Comparison of ENCODE assay signal across 6 cellular contexts in genomic region chr7:73566431-73566830, GRCh38. TPM values are rescaled to one million over a fixed set of nuclear protein-coding genes. Genes with fewer than 3 reads are reported as not detected.
A peak's percentile ranks its signal among the peaks of the same experiment; 100 is the strongest.
DNase-seq lines count a peak whose midpoint lies in the region; ATAC-seq and TF ChIP-seq lines count a peak whose summit lies in the region.
"Not testable (repeated sequence)": the region's sequence is repeated elsewhere in the genome, so short reads cannot be mapped to it uniquely, and the experiment has no call there.

No MANE protein-coding gene starts in this region.

- H3K4me2 ChIP-seq in OCI-LY3 (ENCODE audit: low read length), result peak overlapping the region; percentile 92

- POLR2A ChIA-PET in activated CD8-positive, alpha-beta T cell treated with anti-CD3 and anti-CD28 coated beads, Interleukin-2, amount 10 ng/mL, durations not matched to agents 7 days and 5 days (lab: Charles Lee), result interaction anchor here (0.7 to 1.7 kb wide), 3 partner anchors 9 to 46 kb away, joined by 3 to 8 read pairs (median 6); partner anchors contain the start of gene BCL7B

- peak overlapping the region; percentile 67; the same call in 1 of the 2 replicates for H2AFZ ChIP-seq in OCI-LY3 (ENCODE audit: low read depth, low read length)

- H3K36me3 ChIP-seq in CD4-positive, CD25-positive, alpha-beta regulatory T cell (ENCODE audit: control insufficient read depth, insufficient read depth, low read length), result peaks cover 23% of the 10 kb centered on the region
- H3K36me3 ChIP-seq in OCI-LY3 (replicated peaks; ENCODE audit: low read depth, low read length) (peaks cover 24% of the 10 kb centered on the region), mucosa of descending colon (ENCODE audit: low read depth) (peaks cover 11% of the 10 kb centered on the region)
- H3K36me3 ChIP-seq in breast epithelium, result not testable (repeated sequence)

- not testable (repeated sequence) for ATAC-seq in CD4-positive, CD25-positive, alpha-beta regulatory T cell (ENCODE audit: low read depth in 2 of 2); activated CD8-positive, alpha-beta T cell treated with anti-CD3 and anti-CD28 coated beads, Interleukin-2, amount 10 ng/mL, durations not matched to agents 7 days and 5 days; stimulated activated memory B cell treated with anti-CD40 and anti-IgM and Interleukin-4, amounts not matched to agents 10 μg/mL and 1 μg/mL and 100 μg/mL, for 72 hours
- ATAC-seq in mucosa of descending colon, result peak; percentile 16

- peak in 1 of 3 donors; percentile 31 for DNase-seq in CD4-positive, CD25-positive, alpha-beta regulatory T cell
- not testable (repeated sequence) for DNase-seq in activated CD8-positive, alpha-beta T cell treated with anti-CD3 and anti-CD28 coated beads, Interleukin-2, amount 10 ng/mL, durations not matched to agents 7 days and 5 days; breast epithelium (ENCODE audit: low spot score in 2 of 2); mucosa of descending colon

- peak overlapping the region; percentile 49; the same call in 1 of the 2 replicates for H3K9ac ChIP-seq in OCI-LY3 (ENCODE audit: low read length)

- not testable (repeated sequence) for H3K79me2 ChIP-seq in OCI-LY3 (ENCODE audit: low read length)

- peak overlapping the region; percentile 56 to 87 (median 72) for H3K4me3 Mint-ChIP-seq in CD4-positive, CD25-positive, alpha-beta regulatory T cell
- peak overlapping the region; percentile 59 for H3K4me3 Mint-ChIP-seq in activated CD8-positive, alpha-beta T cell treated with anti-CD3 and anti-CD28 coated beads, Interleukin-2, amount 10 ng/mL, durations not matched to agents 7 days and 5 days
- H3K4me3 Mint-ChIP-seq in stimulated activated memory B cell treated with anti-CD40 and anti-IgM and Interleukin-4, amounts not matched to agents 10 μg/mL and 1 μg/mL and 100 μg/mL, for 72 hours, result peak overlapping the region; percentile 11

- CTCF ChIA-PET in activated CD8-positive, alpha-beta T cell treated with anti-CD3 and anti-CD28 coated beads, Interleukin-2, amount 10 ng/mL, durations not matched to agents 7 days and 5 days (lab: Charles Lee), result interaction anchor here (0.8 to 2.3 kb wide), 8 partner anchors 12 to 159 kb away, joined by 3 to 5 read pairs (median 5); partner anchors contain the start of genes BAZ1B and TBL2

- H3K4me1 ChIP-seq in CD4-positive, CD25-positive, alpha-beta regulatory T cell (ENCODE audit: control insufficient read depth, insufficient read depth, low read length, poor library complexity, severe bottlenecking), result peaks cover 11% of the 10 kb centered on the region
- H3K4me1 ChIP-seq in OCI-LY3 (ENCODE audit: low read length), result peaks cover 12% of the 10 kb centered on the region; the same call in 1 of the 2 replicates
- H3K4me1 ChIP-seq in breast epithelium; mucosa of descending colon (ENCODE audit: low read depth): not testable (repeated sequence)

- intact Hi-C loops in breast epithelium (cut with DNase I; ENCODE audit: low total_unique reads); mucosa of descending colon (cut with DNase I, micrococcal nuclease): not testable (repeated sequence)

- H3K4me3 ChIP-seq in CD4-positive, CD25-positive, alpha-beta regulatory T cell (ENCODE audit: low read depth, low read length), result peak overlapping the region; percentile 89
- peak overlapping the region; percentile 69 for H3K4me3 ChIP-seq in OCI-LY3 (ENCODE audit: low read length)
- H3K4me3 ChIP-seq in breast epithelium, result peak overlapping the region in 2 of 3 donors; percentile 14 to 45
- not testable (repeated sequence) for H3K4me3 ChIP-seq in mucosa of descending colon

- TF ChIP-seq CTCF in OCI-LY3 (IDR thresholded peaks at IDR 0.05; ENCODE audit: low read depth, low read length); breast epithelium (IDR thresholded peaks at IDR 0.05); mucosa of descending colon (IDR thresholded peaks at IDR 0.05): not testable (repeated sequence)

- not testable (repeated sequence) for H4K20me1 ChIP-seq in OCI-LY3 (ENCODE audit: insufficient read depth, low read length)

- not testable (repeated sequence) for H3K9me3 ChIP-seq in CD4-positive, CD25-positive, alpha-beta regulatory T cell (ENCODE audit: control insufficient read depth in 2 of 2, low read length in 2 of 2); OCI-LY3 (ENCODE audit: insufficient read depth, low read length); breast epithelium; mucosa of descending colon

- peaks cover 18% of the 10 kb centered on the region for H3K36me3 Mint-ChIP-seq in CD4-positive, CD25-positive, alpha-beta regulatory T cell
- H3K36me3 Mint-ChIP-seq in activated CD8-positive, alpha-beta T cell treated with anti-CD3 and anti-CD28 coated beads, Interleukin-2, amount 10 ng/mL, durations not matched to agents 7 days and 5 days (ENCODE audit: low read depth), result peaks cover 23% of the 10 kb centered on the region
- peaks cover 22% of the 10 kb centered on the region for H3K36me3 Mint-ChIP-seq in stimulated activated memory B cell treated with anti-CD40 and anti-IgM and Interleukin-4, amounts not matched to agents 10 μg/mL and 1 μg/mL and 100 μg/mL, for 72 hours

- H3K27ac ChIP-seq in CD4-positive, CD25-positive, alpha-beta regulatory T cell (ENCODE audit: insufficient read depth, low read length, poor library complexity, severe bottlenecking); OCI-LY3 (ENCODE audit: low read length): not testable (repeated sequence)
- H3K27ac ChIP-seq in breast epithelium, result peak overlapping the region in 1 of 2 donors; percentile 21

- not testable (repeated sequence) for H3K9me3 Mint-ChIP-seq in CD4-positive, CD25-positive, alpha-beta regulatory T cell; activated CD8-positive, alpha-beta T cell treated with anti-CD3 and anti-CD28 coated beads, Interleukin-2, amount 10 ng/mL, durations not matched to agents 7 days and 5 days (ENCODE audit: insufficient read depth); stimulated activated memory B cell treated with anti-CD40 and anti-IgM and Interleukin-4, amounts not matched to agents 10 μg/mL and 1 μg/mL and 100 μg/mL, for 72 hours

- TF ChIP-seq POLR2A in breast epithelium (IDR thresholded peaks at IDR 0.05), result not testable (repeated sequence)

- not testable (repeated sequence) for H3K27me3 ChIP-seq in CD4-positive, CD25-positive, alpha-beta regulatory T cell (ENCODE audit: control insufficient read depth, insufficient read depth, low read length); OCI-LY3 (ENCODE audit: low read depth, low read length); breast epithelium

- not testable (repeated sequence) for H3K27me3 Mint-ChIP-seq in CD4-positive, CD25-positive, alpha-beta regulatory T cell; activated CD8-positive, alpha-beta T cell treated with anti-CD3 and anti-CD28 coated beads, Interleukin-2, amount 10 ng/mL, durations not matched to agents 7 days and 5 days (ENCODE audit: low read depth); stimulated activated memory B cell treated with anti-CD40 and anti-IgM and Interleukin-4, amounts not matched to agents 10 μg/mL and 1 μg/mL and 100 μg/mL, for 72 hours

- peak overlapping the region; percentile 48 to 88 (median 83) for H3K27ac Mint-ChIP-seq in CD4-positive, CD25-positive, alpha-beta regulatory T cell
- H3K27ac Mint-ChIP-seq in activated CD8-positive, alpha-beta T cell treated with anti-CD3 and anti-CD28 coated beads, Interleukin-2, amount 10 ng/mL, durations not matched to agents 7 days and 5 days, result peak overlapping the region; percentile 71
- peak overlapping the region; percentile 51 for H3K27ac Mint-ChIP-seq in stimulated activated memory B cell treated with anti-CD40 and anti-IgM and Interleukin-4, amounts not matched to agents 10 μg/mL and 1 μg/mL and 100 μg/mL, for 72 hours

- peaks cover 6 to 28% (median 17%) of the 10 kb centered on the region in 4 donors for H3K4me1 Mint-ChIP-seq in CD4-positive, CD25-positive, alpha-beta regulatory T cell
- H3K4me1 Mint-ChIP-seq in activated CD8-positive, alpha-beta T cell treated with anti-CD3 and anti-CD28 coated beads, Interleukin-2, amount 10 ng/mL, durations not matched to agents 7 days and 5 days (ENCODE audit: low read depth), result peaks cover 31% of the 10 kb centered on the region
- peaks cover 14% of the 10 kb centered on the region for H3K4me1 Mint-ChIP-seq in stimulated activated memory B cell treated with anti-CD40 and anti-IgM and Interleukin-4, amounts not matched to agents 10 μg/mL and 1 μg/mL and 100 μg/mL, for 72 hours

RNA-seq across cellular contexts. Expression of gene BCL7B, which starts 8.9 kb away (rescaled TPM):
- 126 TPM for total RNA-seq in CD4-positive, CD25-positive, alpha-beta regulatory T cell
- 100 to 1,000 TPM in 1 of 4 donors, 10 to 100 TPM in 3; 78.9 to 105 (median 89.7) TPM for polyA plus RNA-seq in CD4-positive, CD25-positive, alpha-beta regulatory T cell
- total RNA-seq in activated CD8-positive, alpha-beta T cell treated with anti-CD3 and anti-CD28 coated beads, Interleukin-2, amount 10 ng/mL, durations not matched to agents 7 days and 5 days, result 10 to 100 TPM; 76.8 to 80.8 TPM
- total RNA-seq in breast epithelium, result 10 to 100 TPM; 29.6 to 93.0 (median 40.6) TPM
- total RNA-seq in mucosa of descending colon, result 100 to 1,000 TPM in 1 of 3 donors, 10 to 100 TPM in 2; 59.3 to 112 (median 62.0) TPM

RNA-seq across cellular contexts. Expression of gene TBL2, which starts 11.9 kb away (rescaled TPM):
- total RNA-seq in CD4-positive, CD25-positive, alpha-beta regulatory T cell, result 12.2 TPM
- 10 to 100 TPM; 24.1 to 32.5 (median 28.1) TPM for polyA plus RNA-seq in CD4-positive, CD25-positive, alpha-beta regulatory T cell
- total RNA-seq in activated CD8-positive, alpha-beta T cell treated with anti-CD3 and anti-CD28 coated beads, Interleukin-2, amount 10 ng/mL, durations not matched to agents 7 days and 5 days, result 10 to 100 TPM; 26.1 to 26.4 TPM
- total RNA-seq in breast epithelium, result 10 to 100 TPM; 31.0 to 39.3 (median 32.1) TPM
- 10 to 100 TPM; 25.4 to 42.4 (median 31.1) TPM for total RNA-seq in mucosa of descending colon

RNA-seq across cellular contexts. Expression of gene BAZ1B, which starts 44.3 kb away (rescaled TPM):
- total RNA-seq in CD4-positive, CD25-positive, alpha-beta regulatory T cell, result 61.8 TPM
- polyA plus RNA-seq in CD4-positive, CD25-positive, alpha-beta regulatory T cell, result 10 to 100 TPM; 13.0 to 14.4 (median 13.8) TPM
- total RNA-seq in activated CD8-positive, alpha-beta T cell treated with anti-CD3 and anti-CD28 coated beads, Interleukin-2, amount 10 ng/mL, durations not matched to agents 7 days and 5 days, result 100 to 1,000 TPM; 111 to 112 TPM
- total RNA-seq in breast epithelium (10 to 100 TPM; 53.7 to 57.4 (median 56.3) TPM), mucosa of descending colon (10 to 100 TPM; 37.4 to 76.0 (median 41.4) TPM)

RNA-seq across cellular contexts. Expression of gene MLXIPL, which starts 57.9 kb away (rescaled TPM):
- total RNA-seq in CD4-positive, CD25-positive, alpha-beta regulatory T cell, result not detected
- not detected for polyA plus RNA-seq in CD4-positive, CD25-positive, alpha-beta regulatory T cell
- not detected for total RNA-seq in activated CD8-positive, alpha-beta T cell treated with anti-CD3 and anti-CD28 coated beads, Interleukin-2, amount 10 ng/mL, durations not matched to agents 7 days and 5 days
- 100 to 1,000 TPM in 1 of 3 donors, 10 to 100 TPM in 2; 10.4 to 109 (median 21.3) TPM for total RNA-seq in breast epithelium
- 10 to 100 TPM; 13.3 to 18.0 (median 15.1) TPM for total RNA-seq in mucosa of descending colon

Comparison
In these comparisons a context has a peak if more than half of its experiments do, and no peak if none do; other contexts are left out.
1. H3K4me3 Mint-ChIP-seq: peak in every context shown above with its lines; median percentile 72 in CD4-positive, CD25-positive, alpha-beta regulatory T cell; 59 in activated CD8-positive, alpha-beta T cell treated with anti-CD3 and anti-CD28 coated beads, Interleukin-2, amount 10 ng/mL, durations not matched to agents 7 days and 5 days; 11 in stimulated activated memory B cell treated with anti-CD40 and anti-IgM and Interleukin-4, amounts not matched to agents 10 μg/mL and 1 μg/mL and 100 μg/mL, for 72 hours.